ENCODE assay signal across 8 cellular contexts in the genomic region with DNA sequence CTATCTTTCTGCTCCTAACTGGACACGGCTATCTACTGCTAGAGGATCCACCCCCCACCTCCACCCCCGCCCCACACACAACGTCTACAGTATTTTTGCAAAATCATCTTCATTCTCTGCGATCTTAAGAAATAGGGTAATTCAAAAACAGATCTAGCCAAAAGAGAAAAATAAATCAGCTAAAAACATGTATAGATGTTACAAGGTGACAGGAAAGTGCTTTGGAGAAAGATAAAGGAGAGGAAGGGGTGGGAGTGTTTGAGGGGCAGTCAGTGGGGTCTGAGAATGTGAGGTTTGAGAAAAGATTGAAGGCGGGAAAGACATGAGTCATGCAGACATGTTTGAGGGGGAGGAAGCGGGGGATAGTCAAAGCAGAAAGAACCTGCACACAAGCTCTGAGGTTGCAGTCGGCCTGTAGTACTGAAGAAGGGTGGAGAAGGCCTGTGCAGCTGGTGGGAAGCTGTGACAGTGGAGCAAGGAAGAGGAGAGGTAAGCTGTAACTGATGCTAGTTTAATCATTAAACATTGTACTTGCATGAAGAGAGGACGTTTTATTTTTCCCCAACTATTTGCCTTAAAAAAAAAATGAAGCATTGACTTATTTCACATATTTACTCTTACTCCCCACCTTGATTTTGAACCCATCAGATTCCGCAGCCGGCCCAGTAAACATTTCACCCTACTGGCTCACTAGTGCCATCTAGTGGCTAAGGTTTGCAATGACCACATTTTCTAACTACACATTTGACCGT.
DNase-seq lines count a peak whose midpoint lies in the region; ATAC-seq and TF ChIP-seq lines count a peak whose summit lies in the region.

No MANE protein-coding gene starts in this region.

- no peak overlapping the region for H3K9ac ChIP-seq in colonic mucosa (ENCODE audit: low read depth in 2 of 2, low read length in 2 of 2)

- no peaks in the 10 kb centered on the region for H3K36me3 Mint-ChIP-seq in stimulated activated effector memory CD8-positive, alpha-beta T cell treated with anti-CD3 and anti-CD28 coated beads, Interleukin-12 subunit alpha, Interleukin-12 subunit beta, amount 100 ng/mL, for 72 hours

- H3K27ac ChIP-seq in WERI-Rb-1 (no peak overlapping the region), colonic mucosa (no peak overlapping the region), lower lobe of right lung (no peak overlapping the region)

- H3K4me1 Mint-ChIP-seq in stimulated activated effector memory CD8-positive, alpha-beta T cell treated with anti-CD3 and anti-CD28 coated beads, Interleukin-12 subunit alpha, Interleukin-12 subunit beta, amount 100 ng/mL, for 72 hours = no peaks in the 10 kb centered on the region

- H3K4me3 ChIP-seq in AG10803 (ENCODE audit: low read length) = no peak overlapping the region
- H3K4me3 ChIP-seq in WERI-Rb-1 (ENCODE audit: low read depth, low read length) = no peak overlapping the region
- no peak overlapping the region for H3K4me3 ChIP-seq in colonic mucosa
- H3K4me3 ChIP-seq in lower lobe of right lung = no peak overlapping the region

- H3K4me1 ChIP-seq in colonic mucosa (no peaks in the 10 kb centered on the region), lower lobe of right lung (no peaks in the 10 kb centered on the region)

- H3K27me3 ChIP-seq in WERI-Rb-1 (ENCODE audit: insufficient read depth, low read depth, severe bottlenecking) (no peaks in the 10 kb centered on the region), colonic mucosa (no peaks in the 10 kb centered on the region), lower lobe of right lung (ENCODE audit: low read depth) (no peaks in the 10 kb centered on the region)

- H3K9me3 ChIP-seq in WERI-Rb-1 (ENCODE audit: severe bottlenecking) = no peaks in the 10 kb centered on the region
- no peaks in the 10 kb centered on the region for H3K9me3 ChIP-seq in colonic mucosa
- no peaks in the 10 kb centered on the region for H3K9me3 ChIP-seq in lower lobe of right lung

- no peak overlapping the region for H3K27ac Mint-ChIP-seq in stimulated activated effector memory CD8-positive, alpha-beta T cell treated with anti-CD3 and anti-CD28 coated beads, Interleukin-12 subunit alpha, Interleukin-12 subunit beta, amount 100 ng/mL, for 72 hours

- H3K4me3 Mint-ChIP-seq in stimulated activated effector memory CD8-positive, alpha-beta T cell treated with anti-CD3 and anti-CD28 coated beads, Interleukin-12 subunit alpha, Interleukin-12 subunit beta, amount 100 ng/mL, for 72 hours = no peak overlapping the region

- intact Hi-C loops in colonic mucosa (cut with DNase I) = loop anchor here (10.0 kb wide), 1 partner anchor 333 kb away; a partner anchor contains a TSS
- intact Hi-C loops in lower lobe of right lung (cut with DNase I) = no loop called here

- peaks cover 13% of the 10 kb centered on the region for H3K9me3 Mint-ChIP-seq in stimulated activated effector memory CD8-positive, alpha-beta T cell treated with anti-CD3 and anti-CD28 coated beads, Interleukin-12 subunit alpha, Interleukin-12 subunit beta, amount 100 ng/mL, for 72 hours

- H3K36me3 ChIP-seq in WERI-Rb-1 = no peaks in the 10 kb centered on the region
- H3K36me3 ChIP-seq in colonic mucosa = no peaks in the 10 kb centered on the region
- H3K36me3 ChIP-seq in lower lobe of right lung = no peaks in the 10 kb centered on the region

- peak; percentile 88 for TF ChIP-seq CTCF in AG10803 (conservative IDR thresholded peaks at IDR 0.05; ENCODE audit: low read length)
- TF ChIP-seq CTCF in WERI-Rb-1 (IDR thresholded peaks at IDR 0.05; ENCODE audit: low read depth, low read length) = peak; percentile 67
- peak; percentile 79 for TF ChIP-seq CTCF in colonic mucosa (IDR thresholded peaks at IDR 0.05)
- peak; percentile 86 for TF ChIP-seq CTCF in lower lobe of right lung (IDR thresholded peaks at IDR 0.05)

- DNase-seq in AG10803 (ENCODE audit: low read depth) (peak; percentile 41), NCI-H2029 treated with DMSO at 0.1 percent for 48 hours (lab: John Stamatoyannopoulos, UW) (peak; percentile 28), WERI-Rb-1 (peak; percentile 66), colonic mucosa (peak; percentile 67), lower lobe of right lung (peak; percentile 57)
- DNase-seq in stimulated activated effector memory CD8-positive, alpha-beta T cell treated with anti-CD3 and anti-CD28 coated beads, Interleukin-12 subunit alpha, Interleukin-12 subunit beta, amount 100 ng/mL, for 72 hours (ENCODE audit: low spot score in 2 of 2) = peak; percentile 15 to 55

- ATAC-seq in GM18508 (IDR thresholded peaks at IDR 0.05; ENCODE audit: insufficient read depth, unreplicated experiment) (peak; percentile 84), HG02885 (IDR thresholded peaks at IDR 0.05; ENCODE audit: poor library complexity, unreplicated experiment) (peak; percentile 83), lower lobe of right lung (peak; percentile 73 to 80)
- no peak for ATAC-seq in stimulated activated effector memory CD8-positive, alpha-beta T cell treated with anti-CD3 and anti-CD28 coated beads, Interleukin-12 subunit alpha, Interleukin-12 subunit beta, amount 100 ng/mL, for 72 hours
